ENCODE assay signal across 1 cellular context in the genomic region with DNA sequence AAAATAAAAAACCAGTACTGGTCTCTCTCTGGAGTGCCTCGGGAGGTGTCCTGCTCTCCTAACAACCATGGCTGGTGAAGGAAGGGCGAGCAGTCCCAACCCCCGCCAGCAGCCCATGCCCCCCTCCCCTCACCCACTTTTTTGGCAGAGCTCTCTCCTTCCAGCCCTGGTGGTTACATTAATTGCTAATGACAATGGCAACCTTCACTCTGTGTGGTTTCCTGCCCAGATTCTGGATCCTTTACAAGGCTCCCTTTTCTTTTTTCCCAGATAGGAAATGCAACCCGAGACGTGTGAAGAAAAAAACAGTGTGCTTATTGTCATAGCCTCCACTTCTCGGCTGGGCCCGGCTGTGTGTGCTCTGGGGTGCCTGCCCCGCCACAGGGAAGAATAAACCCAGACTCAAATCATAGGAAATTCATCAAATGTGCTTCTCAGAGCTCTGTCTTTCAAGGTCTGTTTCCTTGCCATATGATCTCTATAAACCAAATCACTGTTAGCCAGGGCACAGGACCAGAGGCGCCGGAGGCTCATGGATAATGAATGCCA.
TF ChIP-seq lines count a peak whose summit lies in the region.

No MANE protein-coding gene starts in this region.

TF ChIP-seq in GM23338, 12 proteins besides CTCF, POLR2A, EP300 and RAD21 (continued from another document):
- TF ChIP-seq, protein P1, sequence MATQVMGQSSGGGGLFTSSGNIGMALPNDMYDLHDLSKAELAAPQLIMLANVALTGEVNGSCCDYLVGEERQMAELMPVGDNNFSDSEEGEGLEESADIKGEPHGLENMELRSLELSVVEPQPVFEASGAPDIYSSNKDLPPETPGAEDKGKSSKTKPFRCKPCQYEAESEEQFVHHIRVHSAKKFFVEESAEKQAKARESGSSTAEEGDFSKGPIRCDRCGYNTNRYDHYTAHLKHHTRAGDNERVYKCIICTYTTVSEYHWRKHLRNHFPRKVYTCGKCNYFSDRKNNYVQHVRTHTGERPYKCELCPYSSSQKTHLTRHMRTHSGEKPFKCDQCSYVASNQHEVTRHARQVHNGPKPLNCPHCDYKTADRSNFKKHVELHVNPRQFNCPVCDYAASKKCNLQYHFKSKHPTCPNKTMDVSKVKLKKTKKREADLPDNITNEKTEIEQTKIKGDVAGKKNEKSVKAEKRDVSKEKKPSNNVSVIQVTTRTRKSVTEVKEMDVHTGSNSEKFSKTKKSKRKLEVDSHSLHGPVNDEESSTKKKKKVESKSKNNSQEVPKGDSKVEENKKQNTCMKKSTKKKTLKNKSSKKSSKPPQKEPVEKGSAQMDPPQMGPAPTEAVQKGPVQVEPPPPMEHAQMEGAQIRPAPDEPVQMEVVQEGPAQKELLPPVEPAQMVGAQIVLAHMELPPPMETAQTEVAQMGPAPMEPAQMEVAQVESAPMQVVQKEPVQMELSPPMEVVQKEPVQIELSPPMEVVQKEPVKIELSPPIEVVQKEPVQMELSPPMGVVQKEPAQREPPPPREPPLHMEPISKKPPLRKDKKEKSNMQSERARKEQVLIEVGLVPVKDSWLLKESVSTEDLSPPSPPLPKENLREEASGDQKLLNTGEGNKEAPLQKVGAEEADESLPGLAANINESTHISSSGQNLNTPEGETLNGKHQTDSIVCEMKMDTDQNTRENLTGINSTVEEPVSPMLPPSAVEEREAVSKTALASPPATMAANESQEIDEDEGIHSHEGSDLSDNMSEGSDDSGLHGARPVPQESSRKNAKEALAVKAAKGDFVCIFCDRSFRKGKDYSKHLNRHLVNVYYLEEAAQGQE (IDR thresholded peaks at IDR 0.05; ENCODE audit: unreplicated experiment): no peak
- TF ChIP-seq POLR2AphosphoS5 (IDR thresholded peaks at IDR 0.05; ENCODE audit: low read depth) (no peak), EZH2phosphoT487 (IDR thresholded peaks at IDR 0.05; ENCODE audit: unreplicated experiment) (no peak), ZNF331 (CRISPR knock-in tag; IDR thresholded peaks at IDR 0.05; ENCODE audit: low read depth) (no peak), JUNB (IDR thresholded peaks at IDR 0.05; ENCODE audit: unreplicated experiment) (no peak), STAT1 (IDR thresholded peaks at IDR 0.05; ENCODE audit: unreplicated experiment) (no peak), ETS1 (IDR thresholded peaks at IDR 0.05) (no peak), EZH2 (IDR thresholded peaks at IDR 0.05; ENCODE audit: low read depth, unreplicated experiment) (no peak)
